Comparison of ENCODE assay signal across 26 cellular contexts in genomic region chr9:135614821-135615665, GRCh38. TPM values are rescaled to one million over a fixed set of nuclear protein-coding genes. Genes with fewer than 3 reads are reported as not detected.
"Had no signal": no experiment of that assay in that cellular context is flagged by ENCODE, and none has a peak within 500 bp of the region (broad histone marks: within the 10 kb centered on the region; RNA-seq: fewer than 3 reads in every experiment).

No MANE protein-coding gene starts in this region.

- H3K4me3 Mint-ChIP-seq: activated CD4-positive, alpha-beta T cell treated with anti-CD3 and anti-CD28 coated beads, Interleukin-2, amount 10 ng/mL, durations not matched to agents 24 days and 14 days; activated CD8-positive, alpha-beta T cell treated with anti-CD3 and anti-CD28 coated beads for 36 hours; activated naive CD4-positive, alpha-beta T cell treated with anti-CD3 and anti-CD28 coated beads, Interleukin-2, amount 10 ng/mL, durations not matched to agents 7 days and 5 days; activated naive CD8-positive, alpha-beta T cell treated with anti-CD3 and anti-CD28 coated beads, Interleukin-2, amount 50 U/mL, for 24 hours; activated T-cell treated with anti-CD3 and anti-CD28 coated beads, Interleukin-2, amount 50 U/mL, for 4 hours; brain; naive thymus-derived CD4-positive, alpha-beta T cell; stimulated activated naive B cell treated with anti-CD40 and anti-IgM and Interleukin-4, amounts not matched to agents 10 μg/mL and 1 μg/mL and 100 μg/mL, for 72 hours had no signal

- ATAC-seq: activated CD8-positive, alpha-beta T cell treated with anti-CD3 and anti-CD28 coated beads for 36 hours; activated naive CD8-positive, alpha-beta T cell treated with anti-CD3 and anti-CD28 coated beads, Interleukin-2, amount 50 U/mL, for 24 hours; activated T-cell treated with anti-CD3 and anti-CD28 coated beads, Interleukin-2, amount 50 U/mL, for 4 hours; left lobe of liver; naive thymus-derived CD4-positive, alpha-beta T cell; stimulated activated naive B cell treated with anti-CD40 and anti-IgM and Interleukin-4, amounts not matched to agents 10 μg/mL and 1 μg/mL and 100 μg/mL, for 72 hours had no signal

- H3K36me3 Mint-ChIP-seq: activated naive CD4-positive, alpha-beta T cell treated with anti-CD3 and anti-CD28 coated beads, Interleukin-2, amount 10 ng/mL, durations not matched to agents 7 days and 5 days; brain; naive thymus-derived CD4-positive, alpha-beta T cell; stimulated activated naive B cell treated with anti-CD40 and anti-IgM and Interleukin-4, amounts not matched to agents 10 μg/mL and 1 μg/mL and 100 μg/mL, for 72 hours had no signal

- H3K27ac Mint-ChIP-seq: activated CD4-positive, alpha-beta T cell treated with anti-CD3 and anti-CD28 coated beads, Interleukin-2, amount 10 ng/mL, durations not matched to agents 24 days and 14 days; activated CD8-positive, alpha-beta T cell treated with anti-CD3 and anti-CD28 coated beads for 36 hours; activated naive CD4-positive, alpha-beta T cell treated with anti-CD3 and anti-CD28 coated beads, Interleukin-2, amount 10 ng/mL, durations not matched to agents 7 days and 5 days; activated naive CD8-positive, alpha-beta T cell treated with anti-CD3 and anti-CD28 coated beads, Interleukin-2, amount 50 U/mL, for 24 hours; brain; naive thymus-derived CD4-positive, alpha-beta T cell; stimulated activated naive B cell treated with anti-CD40 and anti-IgM and Interleukin-4, amounts not matched to agents 10 μg/mL and 1 μg/mL and 100 μg/mL, for 72 hours had no signal

- H3K4me1 ChIP-seq: colonic mucosa, spleen had no signal

- H3K36me3 ChIP-seq: colonic mucosa, spleen had no signal

- H3K27me3 ChIP-seq: colonic mucosa had no signal

- H3K4me3 ChIP-seq: colonic mucosa, spleen had no signal

- H3K9me3 Mint-ChIP-seq: activated CD4-positive, alpha-beta T cell treated with anti-CD3 and anti-CD28 coated beads, Interleukin-2, amount 10 ng/mL, durations not matched to agents 24 days and 14 days; activated CD8-positive, alpha-beta T cell treated with anti-CD3 and anti-CD28 coated beads for 36 hours; activated naive CD4-positive, alpha-beta T cell treated with anti-CD3 and anti-CD28 coated beads, Interleukin-2, amount 10 ng/mL, durations not matched to agents 7 days and 5 days; activated naive CD8-positive, alpha-beta T cell treated with anti-CD3 and anti-CD28 coated beads, Interleukin-2, amount 50 U/mL, for 24 hours; activated T-cell treated with anti-CD3 and anti-CD28 coated beads, Interleukin-2, amount 50 U/mL, for 4 hours had no signal

- H3K9me3 ChIP-seq: colonic mucosa, spleen had no signal

- FAIRE-seq: endometrium, frontal cortex, keratinocyte had no signal

- DNase-seq: activated CD4-positive, alpha-beta T cell treated with anti-CD3 and anti-CD28 coated beads, Interleukin-2, amount 10 ng/mL, durations not matched to agents 24 days and 14 days; activated CD4-positive, CD25-positive, alpha-beta regulatory T cell; activated CD8-positive, alpha-beta memory T cell treated with anti-CD3 and anti-CD28 coated beads, Interleukin-2, amount 50 U/mL, for 4 hours; activated CD8-positive, alpha-beta T cell treated with anti-CD3 and anti-CD28 coated beads for 36 hours; activated naive CD4-positive, alpha-beta T cell treated with anti-CD3 and anti-CD28 coated beads, Interleukin-2, amount 10 ng/mL, durations not matched to agents 7 days and 5 days; activated naive CD8-positive, alpha-beta T cell treated with anti-CD3 and anti-CD28 coated beads, Interleukin-2, amount 50 U/mL, for 24 hours; activated T-cell treated with anti-CD3 and anti-CD28 coated beads, Interleukin-2, amount 50 U/mL, for 4 hours; anterior cingulate cortex; caudate nucleus; colonic mucosa; erythroblast; naive thymus-derived CD4-positive, alpha-beta T cell; spleen; stimulated activated CD4-positive, alpha-beta T cell treated with anti-CD3 and anti-CD28 coated beads, Interleukin-4, amount 100 ng/mL, for 4 hours; stimulated activated naive B cell treated with anti-CD40 and anti-IgM and Interleukin-4, amounts not matched to agents 10 μg/mL and 1 μg/mL and 100 μg/mL, for 72 hours; T1000 had no signal

- H3K27ac ChIP-seq: colonic mucosa, spleen had no signal

- H3K4me1 Mint-ChIP-seq: activated CD4-positive, alpha-beta T cell treated with anti-CD3 and anti-CD28 coated beads, Interleukin-2, amount 10 ng/mL, durations not matched to agents 24 days and 14 days; activated naive CD4-positive, alpha-beta T cell treated with anti-CD3 and anti-CD28 coated beads, Interleukin-2, amount 10 ng/mL, durations not matched to agents 7 days and 5 days; activated naive CD8-positive, alpha-beta T cell treated with anti-CD3 and anti-CD28 coated beads, Interleukin-2, amount 50 U/mL, for 24 hours; brain; naive thymus-derived CD4-positive, alpha-beta T cell; stimulated activated naive B cell treated with anti-CD40 and anti-IgM and Interleukin-4, amounts not matched to agents 10 μg/mL and 1 μg/mL and 100 μg/mL, for 72 hours had no signal

RNA-seq across cellular contexts. Expression of gene GLT6D1, which starts 24.3 kb away (rescaled TPM):
- total RNA-seq: activated CD4-positive, alpha-beta T cell treated with anti-CD3 and anti-CD28 coated beads, Interleukin-2, amount 10 ng/mL, durations not matched to agents 24 days and 14 days; activated CD8-positive, alpha-beta T cell treated with anti-CD3 and anti-CD28 coated beads for 36 hours; activated T-cell treated with anti-CD3 and anti-CD28 coated beads, Interleukin-2, amount 50 U/mL, for 4 hours; colonic mucosa; frontal cortex; left lobe of liver; mucosa of gallbladder; naive thymus-derived CD4-positive, alpha-beta T cell; renal cortical epithelial cell; spleen; T-helper 1 cell treated with Interleukin-12 subunit alpha and Interleukin-12 subunit beta and Interleukin-4 antibody, amounts not matched to agents 30 ng/mL and 1 ng/mL, for 36 hours; urinary bladder had no signal
- polyA plus RNA-seq: keratinocyte; naive thymus-derived CD4-positive, alpha-beta T cell; spleen; urinary bladder had no signal

RNA-seq across cellular contexts. Expression of gene LCN9, which starts 48.1 kb away (rescaled TPM):
- total RNA-seq: activated CD4-positive, alpha-beta T cell treated with anti-CD3 and anti-CD28 coated beads, Interleukin-2, amount 10 ng/mL, durations not matched to agents 24 days and 14 days; activated CD8-positive, alpha-beta T cell treated with anti-CD3 and anti-CD28 coated beads for 36 hours; activated T-cell treated with anti-CD3 and anti-CD28 coated beads, Interleukin-2, amount 50 U/mL, for 4 hours; colonic mucosa; frontal cortex; left lobe of liver; mucosa of gallbladder; naive thymus-derived CD4-positive, alpha-beta T cell; renal cortical epithelial cell; spleen; T-helper 1 cell treated with Interleukin-12 subunit alpha and Interleukin-12 subunit beta and Interleukin-4 antibody, amounts not matched to agents 30 ng/mL and 1 ng/mL, for 36 hours; urinary bladder had no signal
- polyA plus RNA-seq: keratinocyte; naive thymus-derived CD4-positive, alpha-beta T cell; spleen; thymus; urinary bladder had no signal

RNA-seq across cellular contexts. Expression of gene PAEP, which starts 53.5 kb away (rescaled TPM):
- total RNA-seq: activated CD4-positive, alpha-beta T cell treated with anti-CD3 and anti-CD28 coated beads, Interleukin-2, amount 10 ng/mL, durations not matched to agents 24 days and 14 days; activated CD8-positive, alpha-beta T cell treated with anti-CD3 and anti-CD28 coated beads for 36 hours; activated T-cell treated with anti-CD3 and anti-CD28 coated beads, Interleukin-2, amount 50 U/mL, for 4 hours; colonic mucosa; frontal cortex; left lobe of liver; mucosa of gallbladder; naive thymus-derived CD4-positive, alpha-beta T cell; renal cortical epithelial cell; spleen; T-helper 1 cell treated with Interleukin-12 subunit alpha and Interleukin-12 subunit beta and Interleukin-4 antibody, amounts not matched to agents 30 ng/mL and 1 ng/mL, for 36 hours; urinary bladder had no signal
- polyA plus RNA-seq: keratinocyte; naive thymus-derived CD4-positive, alpha-beta T cell; spleen; urinary bladder had no signal
